8 cellular contexts compared by ENCODE assay signal in the genomic region with DNA sequence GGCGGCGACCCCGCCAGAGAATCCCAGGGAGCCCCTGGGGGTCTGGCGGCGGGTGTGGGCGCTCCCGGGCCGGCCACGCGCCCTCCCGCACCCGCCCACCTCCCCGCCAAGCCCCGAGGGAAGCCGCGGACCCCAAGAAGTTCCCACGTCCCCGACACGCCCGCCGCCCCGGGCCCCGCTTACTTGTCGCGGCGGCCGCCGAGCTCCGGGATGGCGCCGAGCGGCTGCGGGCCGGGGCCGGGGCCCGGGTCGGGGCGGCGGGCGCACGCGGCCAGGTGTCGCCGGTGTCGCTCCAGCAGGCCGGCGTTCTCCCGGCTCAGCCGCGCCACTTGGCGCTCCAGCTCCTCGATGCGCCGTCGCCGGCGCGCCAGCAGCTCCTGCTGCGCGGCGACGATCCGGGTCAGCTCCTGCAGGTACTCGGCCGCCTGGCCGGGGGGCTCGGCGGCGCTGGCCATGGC.
DNase-seq lines count a peak whose midpoint lies in the region; ATAC-seq and TF ChIP-seq lines count a peak whose summit lies in the region.

No MANE protein-coding gene starts in this region.

- no peaks in the 10 kb centered on the region for H3K9me3 Mint-ChIP-seq in CD4-positive, alpha-beta T cell
- H3K9me3 Mint-ChIP-seq in natural killer cell = peaks cover 4 to 9% of the 10 kb centered on the region in 2 donors

- H3K27me3 Mint-ChIP-seq in CD4-positive, alpha-beta T cell = peaks cover 59% of the 10 kb centered on the region
- H3K27me3 Mint-ChIP-seq in natural killer cell (ENCODE audit: low read depth in 2 of 2) = peaks cover 38 to 50% of the 10 kb centered on the region in 2 donors

- POLR2A ChIA-PET in CD4-positive, alpha-beta T cell (lab: Charles Lee) = no interaction called here

- CTCF ChIA-PET in CD4-positive, alpha-beta T cell (lab: Charles Lee) = interaction anchor here (0.9 to 1.2 kb wide), 2 partner anchors 28 to 155 kb away, joined by 3 read pairs; no protein-coding TSS in a partner anchor

- TF ChIP-seq CTCF in CD4-positive, alpha-beta T cell (IDR thresholded peaks at IDR 0.05) = no peak
- TF ChIP-seq CTCF in natural killer cell (IDR thresholded peaks at IDR 0.05) = no peak

- H3K4me1 ChIP-seq in HUES6 (ENCODE audit: control insufficient read depth, insufficient read depth, low read length) = peaks cover 18% of the 10 kb centered on the region

- ATAC-seq in CD4-positive, alpha-beta T cell (ENCODE audit: poor library complexity) = peak; percentile 39
- ATAC-seq in natural killer cell (peak in 2 of 3 donors; percentile 15 to 52), GM19463 (IDR thresholded peaks at IDR 0.05; ENCODE audit: unreplicated experiment) (no peak), GM18867 (IDR thresholded peaks at IDR 0.05; ENCODE audit: unreplicated experiment) (no peak), GM21723 (IDR thresholded peaks at IDR 0.05; ENCODE audit: unreplicated experiment) (no peak)

- H3K36me3 ChIP-seq in HUES6 (ENCODE audit: control insufficient read depth, insufficient read depth, low read length) = no peaks in the 10 kb centered on the region

- H3K27ac ChIP-seq in CD4-positive, alpha-beta T cell (ENCODE audit: low read depth, low read length) = no peak overlapping the region
- no peak overlapping the region for H3K27ac ChIP-seq in HUES6 (ENCODE audit: low read depth, low read length)

- H3K9me3 ChIP-seq in CD4-positive, alpha-beta T cell (ENCODE audit: control insufficient read depth, low read length) = peaks cover 30% of the 10 kb centered on the region
- peaks cover 21% of the 10 kb centered on the region for H3K9me3 ChIP-seq in HUES6 (ENCODE audit: control insufficient read depth, insufficient read depth, low read depth, low read length)

- H3K36me3 Mint-ChIP-seq in CD4-positive, alpha-beta T cell (ENCODE audit: low read depth) = peaks cover 9% of the 10 kb centered on the region
- peaks cover 13% of the 10 kb centered on the region for H3K36me3 Mint-ChIP-seq in natural killer cell

- peaks cover 11% of the 10 kb centered on the region for H3K4me1 Mint-ChIP-seq in CD4-positive, alpha-beta T cell (ENCODE audit: low read depth)
- peaks cover 9 to 10% of the 10 kb centered on the region in 2 donors for H3K4me1 Mint-ChIP-seq in natural killer cell

- H3K27ac Mint-ChIP-seq in CD4-positive, alpha-beta T cell = no peak overlapping the region
- no peak overlapping the region for H3K27ac Mint-ChIP-seq in natural killer cell

- H3K4me3 ChIP-seq in HUES6 (ENCODE audit: low read depth, low read length) = peak overlapping the region; percentile 74

- H3K9ac ChIP-seq in HUES6 (ENCODE audit: low read length) = peak overlapping the region; percentile 54

- DNase-seq in CD4-positive, alpha-beta T cell = peak in 1 of 10 experiments; percentile 6
- peak; percentile 21 for DNase-seq in dermis blood vessel endothelial cell
- no peak for DNase-seq in natural killer cell
- DNase-seq in hippocampal formation (lab: John Stamatoyannopoulos, UW) = no peak

- intact Hi-C loops in CD4-positive, alpha-beta T cell (cut with DNase I, micrococcal nuclease) = no loop called here
- intact Hi-C loops in natural killer cell (cut with micrococcal nuclease) = no loop called here

- H3K27me3 ChIP-seq in CD4-positive, alpha-beta T cell (ENCODE audit: control insufficient read depth, insufficient read depth, low read length) = peaks cover 51% of the 10 kb centered on the region
- H3K27me3 ChIP-seq in HUES6 (ENCODE audit: control insufficient read depth, insufficient read depth, low read length) = peaks cover 35% of the 10 kb centered on the region

- no peak overlapping the region for H3K4me3 Mint-ChIP-seq in CD4-positive, alpha-beta T cell
- H3K4me3 Mint-ChIP-seq in natural killer cell = no peak overlapping the region

Comparison
In these comparisons a context has a peak if more than half of its experiments do, and no peak if none do; other contexts are left out.
1. ATAC-seq: peak in CD4-positive, alpha-beta T cell (single experiment) and natural killer cell (2 of 3); none in GM19463 (single experiment), GM18867 (single experiment) and GM21723 (single experiment).